ENCODE assay signal across 8 cellular contexts in the genomic region with DNA sequence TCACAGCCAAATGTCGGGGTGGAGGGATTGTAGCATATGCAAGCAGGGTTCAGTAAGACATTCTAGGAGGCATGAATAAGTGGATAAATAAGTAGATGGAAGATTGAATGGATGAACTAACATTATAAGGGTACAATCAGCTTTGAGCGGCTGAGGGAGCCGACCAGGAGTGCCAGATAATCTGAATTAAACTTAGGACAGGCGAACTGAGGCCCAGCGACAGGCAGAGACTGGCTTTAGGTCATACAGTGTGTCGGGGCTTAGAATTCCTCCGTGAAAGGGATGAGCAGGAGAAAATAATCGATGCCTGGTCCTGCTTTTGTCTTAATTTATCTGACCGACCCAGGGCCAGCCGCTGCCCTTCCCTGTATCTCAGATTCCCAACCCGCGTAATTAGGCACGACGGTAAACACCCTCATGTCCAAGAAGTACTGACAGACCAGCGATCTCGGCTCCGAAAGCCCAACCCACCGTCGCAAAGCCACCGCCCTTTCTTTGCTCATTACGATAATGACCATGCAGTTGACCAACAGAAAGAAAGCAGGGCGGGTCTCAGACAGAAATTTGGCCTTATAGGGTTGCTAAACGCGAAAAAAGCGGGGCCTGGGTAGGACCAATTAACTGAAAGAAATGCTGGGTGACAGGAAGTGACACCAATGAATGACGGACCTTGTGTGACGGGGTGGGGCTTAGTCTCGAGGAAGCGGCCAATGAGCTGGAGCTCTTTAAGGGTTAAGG. TPM values are rescaled to one million over a fixed set of nuclear protein-coding genes. Genes with fewer than 3 reads are reported as not detected.
A peak's percentile ranks its signal among the peaks of the same experiment; 100 is the strongest.
DNase-seq lines count a peak whose midpoint lies in the region; ATAC-seq and TF ChIP-seq lines count a peak whose summit lies in the region.

No MANE protein-coding gene starts in this region.

- H3K9me3 Mint-ChIP-seq in activated T-cell treated with anti-CD3 and anti-CD28 coated beads, Interleukin-2, amount 50 U/mL, for 24 hours = no peaks in the 10 kb centered on the region

- no peaks in the 10 kb centered on the region for H3K79me2 ChIP-seq in OCI-LY1 (ENCODE audit: insufficient read depth, low read length)

- H2AFZ ChIP-seq in OCI-LY1 (ENCODE audit: low read length) = no peak overlapping the region

- no peaks in the 10 kb centered on the region for H3K36me3 ChIP-seq in OCI-LY1 (ENCODE audit: insufficient read depth, low read length)
- no peaks in the 10 kb centered on the region for H3K36me3 ChIP-seq in mucosa of stomach (ENCODE audit: control insufficient read depth, insufficient read depth, low read length)

- H3K27me3 Mint-ChIP-seq in activated T-cell treated with anti-CD3 and anti-CD28 coated beads, Interleukin-2, amount 50 U/mL, for 24 hours = no peaks in the 10 kb centered on the region

- H3K27ac Mint-ChIP-seq in activated T-cell treated with anti-CD3 and anti-CD28 coated beads, Interleukin-2, amount 50 U/mL, for 24 hours = peak overlapping the region; percentile 100

- peak overlapping the region; percentile 84 for H3K9ac ChIP-seq in OCI-LY1 (ENCODE audit: low read length)
- peak overlapping the region; percentile 79 for H3K9ac ChIP-seq in mucosa of stomach (ENCODE audit: low read length)

- peak overlapping the region; percentile 66 for H3K4me3 ChIP-seq in OCI-LY1 (ENCODE audit: low read depth, low read length, poor library complexity, severe bottlenecking)
- peak overlapping the region; percentile 81 for H3K4me3 ChIP-seq in mucosa of stomach (ENCODE audit: low read length)

- H3K4me1 ChIP-seq in OCI-LY1 (ENCODE audit: insufficient read depth, low read length, severe bottlenecking) (peaks cover 18% of the 10 kb centered on the region), mucosa of stomach (ENCODE audit: control insufficient read depth, insufficient read depth, low read length) (peaks cover 14% of the 10 kb centered on the region)

- no peaks in the 10 kb centered on the region for H3K9me3 ChIP-seq in OCI-LY1 (ENCODE audit: low read length)
- no peaks in the 10 kb centered on the region for H3K9me3 ChIP-seq in mucosa of stomach (ENCODE audit: control insufficient read depth, low read length)

- H3K4me2 ChIP-seq in OCI-LY1 (ENCODE audit: low read length) = peak overlapping the region; percentile 83

- ATAC-seq in GM21526 (IDR thresholded peaks at IDR 0.05; ENCODE audit: low FRiP score, unreplicated experiment) = peak; percentile 77
- peak; percentile 92 for ATAC-seq in esophagus mucosa

- H3K27me3 ChIP-seq in OCI-LY1 (ENCODE audit: insufficient read depth, low read length) (no peaks in the 10 kb centered on the region), mucosa of stomach (ENCODE audit: control insufficient read depth, insufficient read depth, low read length) (no peaks in the 10 kb centered on the region)

- peaks cover 46% of the 10 kb centered on the region for H3K36me3 Mint-ChIP-seq in activated T-cell treated with anti-CD3 and anti-CD28 coated beads, Interleukin-2, amount 50 U/mL, for 24 hours (ENCODE audit: low read depth)

- no peaks in the 10 kb centered on the region for H4K20me1 ChIP-seq in OCI-LY1 (ENCODE audit: insufficient read depth, low read length)

- no peaks in the 10 kb centered on the region for H3F3A ChIP-seq in OCI-LY1 (ENCODE audit: insufficient read depth, low read length)

- H3K27ac ChIP-seq in OCI-LY1 (ENCODE audit: low read depth, low read length, poor library complexity, severe bottlenecking) = peak overlapping the region; percentile 84

- no peak for TF ChIP-seq CTCF in OCI-LY1 (IDR thresholded peaks at IDR 0.05; ENCODE audit: low read length)

- peak overlapping the region; percentile 98 for H3K4me3 Mint-ChIP-seq in activated T-cell treated with anti-CD3 and anti-CD28 coated beads, Interleukin-2, amount 50 U/mL, for 24 hours

- H3K4me1 Mint-ChIP-seq in activated T-cell treated with anti-CD3 and anti-CD28 coated beads, Interleukin-2, amount 50 U/mL, for 24 hours (ENCODE audit: low read depth) = peaks cover 21% of the 10 kb centered on the region

- no peaks in the 10 kb centered on the region for H3K9me2 ChIP-seq in OCI-LY1 (ENCODE audit: low read depth, low read length)

- peak; percentile 99 for DNase-seq in DMS153 (lab: John Stamatoyannopoulos, UW)
- peak; percentile 70 for DNase-seq in HuH-7 (ENCODE audit: low spot score)
- no peak for DNase-seq in activated T-cell treated with anti-CD3 and anti-CD28 coated beads, Interleukin-2, amount 50 U/mL, for 24 hours
- DNase-seq in stimulated activated CD8-positive, alpha-beta memory T cell treated with anti-CD3 and anti-CD28 coated beads, Interleukin-7, amount 100 ng/mL, for 1 hour (ENCODE audit: low read depth in 2 of 2) = peak; percentile 69

RNA-seq across cellular contexts. Expression of a gene that starts 0.5 kb away (rescaled TPM):
- total RNA-seq in esophagus mucosa = 46.0 TPM

RNA-seq across cellular contexts. Expression of a gene that starts 6.2 kb away (rescaled TPM):
- not detected for total RNA-seq in esophagus mucosa

RNA-seq across cellular contexts. Expression of a gene that starts 8.9 kb away (rescaled TPM):
- 81.0 TPM for total RNA-seq in esophagus mucosa

RNA-seq across cellular contexts. Expression of a gene that starts 23.6 kb away (rescaled TPM):
- not detected for total RNA-seq in esophagus mucosa

RNA-seq across cellular contexts. Expression of a gene that starts 31.3 kb away (rescaled TPM):
- total RNA-seq in esophagus mucosa = 5.5 TPM
